8 cellular contexts compared by ENCODE assay signal in the genomic region with DNA sequence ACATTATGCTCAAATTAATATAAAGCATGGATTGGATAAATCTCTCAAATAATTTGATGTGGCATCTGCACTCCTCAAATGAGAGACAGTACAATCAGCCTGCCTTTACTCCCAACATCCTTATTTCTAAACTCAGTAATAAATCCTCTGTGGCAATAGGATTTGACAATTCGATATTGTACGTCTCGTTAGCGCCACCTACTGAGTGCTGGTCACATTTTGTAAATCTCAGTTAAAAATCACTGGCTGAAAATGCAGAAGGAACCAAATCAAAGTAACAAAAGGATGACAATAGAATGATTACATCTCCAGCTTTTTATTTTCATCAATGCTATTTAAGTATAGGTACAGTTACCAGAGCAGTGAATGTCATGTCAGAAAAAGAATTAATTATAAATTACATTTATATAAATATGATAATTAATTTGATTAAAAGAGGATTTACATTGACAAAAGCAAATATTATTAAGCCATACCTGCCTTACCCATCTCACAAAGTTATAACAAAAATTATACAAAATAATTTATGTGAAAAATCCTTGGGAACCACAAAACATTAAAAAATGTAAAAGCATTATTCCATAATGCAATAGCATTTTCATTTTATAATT. TPM values are rescaled to one million over a fixed set of nuclear protein-coding genes. Genes with fewer than 3 reads are reported as not detected.
DNase-seq lines count a peak whose midpoint lies in the region; ATAC-seq and TF ChIP-seq lines count a peak whose summit lies in the region.

No MANE protein-coding gene starts in this region.

- H3K27me3 ChIP-seq in Peyer's patch (no peaks in the 10 kb centered on the region), osteoblast (ENCODE audit: insufficient read depth, low read length) (no peaks in the 10 kb centered on the region), tibial nerve (no peaks in the 10 kb centered on the region)

- no peak overlapping the region for H3K4me3 Mint-ChIP-seq in activated T-helper 1 cell treated with anti-CD3 and anti-CD28 coated beads, Interleukin-12 subunit alpha, Interleukin-12 subunit beta, Interleukin-2, Interleukin-4 antibody, amounts not matched to agents 30 ng/mL and 10 ng/mL and 1 ng/mL, durations not matched to agents 14 hours and 24 hours and 36 hours

- H3K27ac Mint-ChIP-seq in activated T-helper 1 cell treated with anti-CD3 and anti-CD28 coated beads, Interleukin-12 subunit alpha, Interleukin-12 subunit beta, Interleukin-2, Interleukin-4 antibody, amounts not matched to agents 30 ng/mL and 10 ng/mL and 1 ng/mL, durations not matched to agents 14 hours and 24 hours and 36 hours: no peak overlapping the region

- intact Hi-C loops in Right ventricle myocardium inferior (cut with DNase I) (loop anchor here (2.0 kb wide), 1 partner anchor 436 kb away; no protein-coding TSS in a partner anchor), cardiac septum (cut with DNase I) (loop anchor here (5.0 kb wide), 1 partner anchor 435 kb away; no protein-coding TSS in a partner anchor)
- intact Hi-C loops in activated T-helper 1 cell treated with anti-CD3 and anti-CD28 coated beads, Interleukin-12 subunit alpha, Interleukin-12 subunit beta, Interleukin-2, Interleukin-4 antibody, amounts not matched to agents 30 ng/mL and 10 ng/mL and 1 ng/mL, durations not matched to agents 14 hours and 24 hours and 36 hours (cut with micrococcal nuclease): loop anchor here (1.0 to 2.0 kb wide), 3 partner anchors 95 to 434 kb away; no protein-coding TSS in a partner anchor

- H3K36me3 ChIP-seq in Peyer's patch: no peaks in the 10 kb centered on the region
- H3K36me3 ChIP-seq in osteoblast (ENCODE audit: insufficient read depth, low read length): no peaks in the 10 kb centered on the region
- no peaks in the 10 kb centered on the region for H3K36me3 ChIP-seq in tibial nerve

- TF ChIP-seq EP300 in tibial nerve (IDR thresholded peaks at IDR 0.05): no peak

- DNase-seq in Right ventricle myocardium inferior (ENCODE audit: missing footprints): peak; percentile 46
- no peak for DNase-seq in cardiac septum (ENCODE audit: low spot score)
- peak; percentile 47 for DNase-seq in KG1 (lab: John Stamatoyannopoulos, UW)
- peak; percentile 46 to 86 (median 52) for DNase-seq in Peyer's patch
- peak; percentile 20 for DNase-seq in activated T-helper 1 cell treated with anti-CD3 and anti-CD28 coated beads, Interleukin-12 subunit alpha, Interleukin-12 subunit beta, Interleukin-2, Interleukin-4 antibody, amounts not matched to agents 30 ng/mL and 10 ng/mL and 1 ng/mL, durations not matched to agents 14 hours and 24 hours and 36 hours (ENCODE audit: low spot score)
- peak; percentile 47 to 81 for DNase-seq in foreskin fibroblast
- no peak for DNase-seq in osteoblast (ENCODE audit: insufficient read length, low spot score, missing footprints)
- peak; percentile 52 to 86 for DNase-seq in tibial nerve (ENCODE audit: low spot score in 2 of 2)

- H3K4me1 Mint-ChIP-seq in activated T-helper 1 cell treated with anti-CD3 and anti-CD28 coated beads, Interleukin-12 subunit alpha, Interleukin-12 subunit beta, Interleukin-2, Interleukin-4 antibody, amounts not matched to agents 30 ng/mL and 10 ng/mL and 1 ng/mL, durations not matched to agents 14 hours and 24 hours and 36 hours (ENCODE audit: low read depth): no peaks in the 10 kb centered on the region

- H3K36me3 Mint-ChIP-seq in activated T-helper 1 cell treated with anti-CD3 and anti-CD28 coated beads, Interleukin-12 subunit alpha, Interleukin-12 subunit beta, Interleukin-2, Interleukin-4 antibody, amounts not matched to agents 30 ng/mL and 10 ng/mL and 1 ng/mL, durations not matched to agents 14 hours and 24 hours and 36 hours (ENCODE audit: low read depth): no peaks in the 10 kb centered on the region

- H3K4me3 ChIP-seq in Peyer's patch: no peak overlapping the region
- H3K4me3 ChIP-seq in foreskin fibroblast (ENCODE audit: low read depth in 1 of 2, low read length in 2 of 2): no peak overlapping the region
- no peak overlapping the region for H3K4me3 ChIP-seq in osteoblast (ENCODE audit: insufficient read depth, low read length)
- H3K4me3 ChIP-seq in tibial nerve: no peak overlapping the region

- 0% methylated on average over 4 of the region's 4 CpGs for WGBS in tibial nerve, 2 donors

- H3K27ac ChIP-seq in Peyer's patch (no peak overlapping the region), osteoblast (ENCODE audit: low read depth, low read length) (no peak overlapping the region), tibial nerve (no peak overlapping the region)

- no peak for ATAC-seq in Right ventricle myocardium inferior

- no peaks in the 10 kb centered on the region for H3K79me2 ChIP-seq in osteoblast (ENCODE audit: insufficient read depth, low read length)

- TF ChIP-seq CTCF in Peyer's patch (IDR thresholded peaks at IDR 0.05) (peak in 5 of 6 experiments; percentile 39 to 77 (median 70)), foreskin fibroblast (IDR thresholded peaks at IDR 0.05; ENCODE audit: low read depth, low read length) (peak; percentile 73), osteoblast (IDR thresholded peaks at IDR 0.05; ENCODE audit: extremely low read depth, low read depth, low read length) (peak; percentile 74), tibial nerve (IDR thresholded peaks at IDR 0.05) (peak; percentile 45 to 62 (median 59))

- H3K4me1 ChIP-seq in Peyer's patch (no peaks in the 10 kb centered on the region), osteoblast (ENCODE audit: insufficient read depth, low read length) (no peaks in the 10 kb centered on the region), tibial nerve (no peaks in the 10 kb centered on the region)

- H4K20me1 ChIP-seq in osteoblast (ENCODE audit: insufficient read depth, low read length): no peaks in the 10 kb centered on the region

- no peak overlapping the region for H2AFZ ChIP-seq in osteoblast (ENCODE audit: low read length)

- no peak overlapping the region for H3K4me2 ChIP-seq in osteoblast (ENCODE audit: insufficient read depth, low read length)

- TF ChIP-seq POLR2A in Peyer's patch (IDR thresholded peaks at IDR 0.05) (no peak), tibial nerve (IDR thresholded peaks at IDR 0.05) (no peak)

- H3K9me3 Mint-ChIP-seq in activated T-helper 1 cell treated with anti-CD3 and anti-CD28 coated beads, Interleukin-12 subunit alpha, Interleukin-12 subunit beta, Interleukin-2, Interleukin-4 antibody, amounts not matched to agents 30 ng/mL and 10 ng/mL and 1 ng/mL, durations not matched to agents 14 hours and 24 hours and 36 hours: no peaks in the 10 kb centered on the region

- H3K9me3 ChIP-seq in Peyer's patch (no peaks in the 10 kb centered on the region), osteoblast (ENCODE audit: low read depth, low read length) (no peaks in the 10 kb centered on the region), tibial nerve (no peaks in the 10 kb centered on the region)

- peaks cover 3% of the 10 kb centered on the region for H3K27me3 Mint-ChIP-seq in activated T-helper 1 cell treated with anti-CD3 and anti-CD28 coated beads, Interleukin-12 subunit alpha, Interleukin-12 subunit beta, Interleukin-2, Interleukin-4 antibody, amounts not matched to agents 30 ng/mL and 10 ng/mL and 1 ng/mL, durations not matched to agents 14 hours and 24 hours and 36 hours (ENCODE audit: insufficient read depth)

RNA-seq across cellular contexts. Expression of a gene that starts 20.2 kb away (rescaled TPM):
- total RNA-seq in Right ventricle myocardium inferior: not detected
- total RNA-seq in cardiac septum: not detected
- total RNA-seq in Peyer's patch: not detected
- total RNA-seq in activated T-helper 1 cell treated with anti-CD3 and anti-CD28 coated beads, Interleukin-12 subunit alpha, Interleukin-12 subunit beta, Interleukin-2, Interleukin-4 antibody, amounts not matched to agents 30 ng/mL and 10 ng/mL and 1 ng/mL, durations not matched to agents 14 hours and 24 hours and 36 hours: not detected in 2 replicates
- not detected in 2 replicates for total RNA-seq in osteoblast
- not detected for total RNA-seq in tibial nerve

RNA-seq across cellular contexts. Expression of a gene that starts 34.4 kb away (rescaled TPM):
- total RNA-seq in Right ventricle myocardium inferior (not detected), cardiac septum (not detected), Peyer's patch (not detected), osteoblast (not detected in 2 replicates), tibial nerve (1 to 10 TPM in 1 of 4 donors, not detected in 3; 1.1 TPM)
- total RNA-seq in activated T-helper 1 cell treated with anti-CD3 and anti-CD28 coated beads, Interleukin-12 subunit alpha, Interleukin-12 subunit beta, Interleukin-2, Interleukin-4 antibody, amounts not matched to agents 30 ng/mL and 10 ng/mL and 1 ng/mL, durations not matched to agents 14 hours and 24 hours and 36 hours: not detected in 2 replicates

RNA-seq across cellular contexts. Expression of a gene that starts 34.5 kb away (rescaled TPM):
- total RNA-seq in Right ventricle myocardium inferior: 38.4 TPM
- total RNA-seq in cardiac septum: 34.1 TPM
- total RNA-seq in Peyer's patch: 10 to 100 TPM; 41.3 to 60.9 (median 50.4) TPM
- total RNA-seq in activated T-helper 1 cell treated with anti-CD3 and anti-CD28 coated beads, Interleukin-12 subunit alpha, Interleukin-12 subunit beta, Interleukin-2, Interleukin-4 antibody, amounts not matched to agents 30 ng/mL and 10 ng/mL and 1 ng/mL, durations not matched to agents 14 hours and 24 hours and 36 hours: 52.4 and 59.6 TPM in 2 replicates
- total RNA-seq in osteoblast: 61.5 and 65.1 TPM in 2 replicates
- total RNA-seq in tibial nerve: 10 to 100 TPM; 33.6 to 55.3 (median 36.2) TPM

Comparison
In these comparisons a context has a peak if more than half of its experiments do, and no peak if none do; other contexts are left out.
1. DNase-seq: peak in Right ventricle myocardium inferior (single experiment), KG1 (single experiment), Peyer's patch (3 of 3), activated T-helper 1 cell treated with anti-CD3 and anti-CD28 coated beads, Interleukin-12 subunit alpha, Interleukin-12 subunit beta, Interleukin-2, Interleukin-4 antibody, amounts not matched to agents 30 ng/mL and 10 ng/mL and 1 ng/mL, durations not matched to agents 14 hours and 24 hours and 36 hours (single experiment), foreskin fibroblast (2 of 2) and tibial nerve (2 of 2); none in cardiac septum (single experiment) and osteoblast (single experiment).
2. Peak in every context shown above with its lines, with median percentiles within 50 percentile points of each other: CTCF ChIP-seq.